Comparison of ENCODE assay signal across 9 cellular contexts in genomic region chr17:7237266-7237760, GRCh38. TPM values are rescaled to one million over a fixed set of nuclear protein-coding genes. Genes with fewer than 3 reads are reported as not detected.
DNase-seq lines count a peak whose midpoint lies in the region; ATAC-seq and TF ChIP-seq lines count a peak whose summit lies in the region.
"Had no signal": no experiment of that assay in that cellular context is flagged by ENCODE, and none has a peak within 500 bp of the region (broad histone marks: within the 10 kb centered on the region; RNA-seq: fewer than 3 reads in every experiment).

No MANE protein-coding gene starts in this region.

- H3K27me3 ChIP-seq in body of pancreas: no peaks in the 10 kb centered on the region
- no peaks in the 10 kb centered on the region for H3K27me3 ChIP-seq in mesenchymal stem cell (ENCODE audit: control insufficient read depth in 1 of 2, insufficient read depth in 1 of 2, low read length in 2 of 2)

- H3K4me3 ChIP-seq in body of pancreas (no peak overlapping the region), mesenchymal stem cell (ENCODE audit: insufficient read depth in 1 of 2, low read depth in 1 of 2, low read length in 2 of 2) (peak overlapping the region; percentile 79 to 96)

- peaks cover 65% of the 10 kb centered on the region for H3K4me1 ChIP-seq in body of pancreas
- H3K4me1 ChIP-seq in mesenchymal stem cell (ENCODE audit: control insufficient read depth, insufficient read depth, low read depth, low read length): peaks cover 35% of the 10 kb centered on the region

- H2AFZ ChIP-seq in mesenchymal stem cell (ENCODE audit: low read depth, low read length): no peak overlapping the region

- intact Hi-C loops in body of pancreas (cut with DNase I): no loop called here

- no peaks in the 10 kb centered on the region for H3K27me3 Mint-ChIP-seq in activated naive CD4-positive, alpha-beta T cell treated with anti-CD3 and anti-CD28 coated beads, Interleukin-2, amount 50 U/mL, for 24 hours
- H3K27me3 Mint-ChIP-seq in type B pancreatic cell: no peaks in the 10 kb centered on the region

- H3K9me3 ChIP-seq in body of pancreas (no peaks in the 10 kb centered on the region), mesenchymal stem cell (ENCODE audit: control insufficient read depth, low read length) (no peaks in the 10 kb centered on the region)

- H3K79me1 ChIP-seq in mesenchymal stem cell (replicated peaks; ENCODE audit: low read length, poor library complexity, severe bottlenecking): peaks cover 6% of the 10 kb centered on the region

- 15 to 20% methylated on average over 6 of the region's 6 CpGs for WGBS in body of pancreas, 2 donors
- WGBS in mesenchymal stem cell: 50% methylated on average over 5 of the region's 6 CpGs

- no peak overlapping the region for H2BK120ac ChIP-seq in mesenchymal stem cell (ENCODE audit: low read depth, low read length)

- TF ChIP-seq CTCF in body of pancreas (IDR thresholded peaks at IDR 0.05): no peak
- no peak for TF ChIP-seq CTCF in type B pancreatic cell (conservative IDR thresholded peaks at IDR 0.05)
- no peak for TF ChIP-seq CTCF in omental fat pad (IDR thresholded peaks at IDR 0.05)

- peaks cover 61% of the 10 kb centered on the region for H3K4me1 Mint-ChIP-seq in activated naive CD4-positive, alpha-beta T cell treated with anti-CD3 and anti-CD28 coated beads, Interleukin-2, amount 50 U/mL, for 24 hours
- peaks cover 38% of the 10 kb centered on the region for H3K4me1 Mint-ChIP-seq in type B pancreatic cell (ENCODE audit: unreplicated experiment)

- H3K4me2 ChIP-seq in mesenchymal stem cell (ENCODE audit: low read length, poor library complexity, severe bottlenecking): peak overlapping the region; percentile 56
- H3K4me2 ChIP-seq: KMS-11 had no signal

- peaks cover 0 to 2% of the 10 kb centered on the region in 2 donors for H3K36me3 ChIP-seq in body of pancreas (replicated peaks in 1 of 2; ENCODE audit: insufficient read depth in 1 of 2, low read depth in 2 of 2)
- peaks cover 34 to 44% of the 10 kb centered on the region in 2 experiments for H3K36me3 ChIP-seq in mesenchymal stem cell (ENCODE audit: control insufficient read depth in 1 of 2, insufficient read depth in 2 of 2, low read depth in 1 of 2, low read length in 2 of 2)

- H3K9ac ChIP-seq in mesenchymal stem cell (ENCODE audit: low read length): peak overlapping the region; percentile 82

- TF ChIP-seq POLR2A in body of pancreas (IDR thresholded peaks at IDR 0.05): peak in 2 of 3 donors; percentile 17 to 34

- H2AK5ac ChIP-seq in mesenchymal stem cell (ENCODE audit: low read length, severe bottlenecking): peak overlapping the region; percentile 66

- no peaks in the 10 kb centered on the region for H3K9me3 Mint-ChIP-seq in activated naive CD4-positive, alpha-beta T cell treated with anti-CD3 and anti-CD28 coated beads, Interleukin-2, amount 50 U/mL, for 24 hours
- H3K9me3 Mint-ChIP-seq in type B pancreatic cell: no peaks in the 10 kb centered on the region

- H3K4me3 Mint-ChIP-seq in activated naive CD4-positive, alpha-beta T cell treated with anti-CD3 and anti-CD28 coated beads, Interleukin-2, amount 50 U/mL, for 24 hours: peak overlapping the region; percentile 90
- peak overlapping the region; percentile 84 for H3K4me3 Mint-ChIP-seq in type B pancreatic cell

- H2BK12ac ChIP-seq in mesenchymal stem cell (ENCODE audit: low read length in 2 of 2): peak overlapping the region in 1 of 2 experiments; percentile 15

- no peak overlapping the region for H4K91ac ChIP-seq in mesenchymal stem cell (ENCODE audit: low read length)

- no peak overlapping the region for H3K23ac ChIP-seq in mesenchymal stem cell (ENCODE audit: low read length in 2 of 2)

- H2BK5ac ChIP-seq in mesenchymal stem cell (ENCODE audit: low read depth, low read length, poor library complexity, severe bottlenecking): no peak overlapping the region

- peak overlapping the region in 1 of 2 experiments; percentile 91 for H3K14ac ChIP-seq in mesenchymal stem cell (ENCODE audit: low read length in 2 of 2)

- no peak overlapping the region for H4K8ac ChIP-seq in mesenchymal stem cell (ENCODE audit: low read length)

- peak overlapping the region; percentile 16 to 46 for H3K18ac ChIP-seq in mesenchymal stem cell (ENCODE audit: low read depth in 1 of 2, low read length in 2 of 2)

- no peak for DNase-seq in activated naive CD4-positive, alpha-beta T cell (lab: John Stamatoyannopoulos, UW)
- DNase-seq in body of pancreas (no peak), mesenchymal stem cell (no peak), type B pancreatic cell (ENCODE audit: extremely low spot score, unreplicated experiment) (no peak), NCI-H1048 (lab: John Stamatoyannopoulos, UW) (no peak), cerebellar cortex (ENCODE audit: low spot score) (no peak), omental fat pad (ENCODE audit: low spot score) (no peak)

- H3K4ac ChIP-seq in mesenchymal stem cell (ENCODE audit: low read depth in 1 of 2, low read length in 2 of 2): peak overlapping the region in 1 of 2 experiments; percentile 76

- no peak overlapping the region for H2BK15ac ChIP-seq in mesenchymal stem cell (ENCODE audit: low read depth, poor library complexity, severe bottlenecking)

- ATAC-seq in body of pancreas: no peak
- no peak for ATAC-seq in omental fat pad (ENCODE audit: low FRiP score)

- H3K36me3 Mint-ChIP-seq in activated naive CD4-positive, alpha-beta T cell treated with anti-CD3 and anti-CD28 coated beads, Interleukin-2, amount 50 U/mL, for 24 hours: peaks cover 10% of the 10 kb centered on the region
- H3K36me3 Mint-ChIP-seq in type B pancreatic cell: peaks cover 24% of the 10 kb centered on the region

- H3K27ac ChIP-seq in body of pancreas: peak overlapping the region; percentile 78 to 93 (median 87)
- peak overlapping the region; percentile 77 for H3K27ac ChIP-seq in mesenchymal stem cell (ENCODE audit: low read length, poor library complexity, severe bottlenecking)
- H3K27ac ChIP-seq: KMS-11 had no signal

- H3K27ac Mint-ChIP-seq in activated naive CD4-positive, alpha-beta T cell treated with anti-CD3 and anti-CD28 coated beads, Interleukin-2, amount 50 U/mL, for 24 hours: peak overlapping the region; percentile 84
- peak overlapping the region; percentile 77 for H3K27ac Mint-ChIP-seq in type B pancreatic cell

RNA-seq across cellular contexts. Expression of gene PHF23, which starts 1.9 kb away (rescaled TPM):
- total RNA-seq in body of pancreas: 10 to 100 TPM; 11.9 to 15.8 TPM
- polyA plus RNA-seq in mesenchymal stem cell (2013, experiment 1 of 2): 117 TPM
- polyA plus RNA-seq in mesenchymal stem cell (2013, experiment 2 of 2): 119 TPM
- 42.8 and 61.1 TPM in 2 replicates for total RNA-seq in type B pancreatic cell (ENCODE audit: low replicate concordance)
- 10 to 100 TPM; 22.1 to 43.8 (median 28.9) TPM for total RNA-seq in omental fat pad

RNA-seq across cellular contexts. Expression of gene DVL2, which starts 3.0 kb away (rescaled TPM):
- total RNA-seq in body of pancreas (10 to 100 TPM; 19.5 to 41.5 TPM), type B pancreatic cell (ENCODE audit: low replicate concordance) (62.8 and 93.9 TPM in 2 replicates), omental fat pad (10 to 100 TPM; 22.7 to 41.6 (median 23.6) TPM)
- polyA plus RNA-seq in mesenchymal stem cell (2013, experiment 1 of 2): 40.7 TPM
- polyA plus RNA-seq in mesenchymal stem cell (2013, experiment 2 of 2): 39.7 TPM

RNA-seq across cellular contexts. Expression of gene GABARAP, which starts 4.9 kb away (rescaled TPM):
- total RNA-seq in body of pancreas: 100 to 1,000 TPM; 145 to 482 TPM
- 1,180 TPM for polyA plus RNA-seq in mesenchymal stem cell (2013, experiment 1 of 2)
- polyA plus RNA-seq in mesenchymal stem cell (2013, experiment 2 of 2): 1,203 TPM
- 478 and 570 TPM in 2 replicates for total RNA-seq in type B pancreatic cell (ENCODE audit: low replicate concordance)
- 100 to 1,000 TPM; 316 to 526 (median 376) TPM for total RNA-seq in omental fat pad

RNA-seq across cellular contexts. Expression of gene CTDNEP1, which starts 14.2 kb away (rescaled TPM):
- 10 to 100 TPM; 33.5 to 44.8 TPM for total RNA-seq in body of pancreas
- polyA plus RNA-seq in mesenchymal stem cell (2013, experiment 1 of 2): 136 TPM
- polyA plus RNA-seq in mesenchymal stem cell (2013, experiment 2 of 2): 141 TPM
- total RNA-seq in type B pancreatic cell (ENCODE audit: low replicate concordance): 138 and 154 TPM in 2 replicates
- 10 to 100 TPM; 47.9 to 66.2 (median 61.8) TPM for total RNA-seq in omental fat pad

RNA-seq across cellular contexts. Expression of gene ELP5, which starts 14.7 kb away (rescaled TPM):
- total RNA-seq in body of pancreas: 10 to 100 TPM; 10.2 to 16.3 TPM
- 36.8 TPM for polyA plus RNA-seq in mesenchymal stem cell (2013, experiment 1 of 2)
- polyA plus RNA-seq in mesenchymal stem cell (2013, experiment 2 of 2): 39.0 TPM
- total RNA-seq in type B pancreatic cell (ENCODE audit: low replicate concordance): 43.1 and 55.7 TPM in 2 replicates
- 10 to 100 TPM; 25.9 to 34.5 (median 30.1) TPM for total RNA-seq in omental fat pad

Comparison
In these comparisons a context has a peak if more than half of its experiments do, and no peak if none do; other contexts are left out.
1. H3K4me3 ChIP-seq: peak in mesenchymal stem cell (2 of 2); none in body of pancreas (0 of 2).